In the genomic region with DNA sequence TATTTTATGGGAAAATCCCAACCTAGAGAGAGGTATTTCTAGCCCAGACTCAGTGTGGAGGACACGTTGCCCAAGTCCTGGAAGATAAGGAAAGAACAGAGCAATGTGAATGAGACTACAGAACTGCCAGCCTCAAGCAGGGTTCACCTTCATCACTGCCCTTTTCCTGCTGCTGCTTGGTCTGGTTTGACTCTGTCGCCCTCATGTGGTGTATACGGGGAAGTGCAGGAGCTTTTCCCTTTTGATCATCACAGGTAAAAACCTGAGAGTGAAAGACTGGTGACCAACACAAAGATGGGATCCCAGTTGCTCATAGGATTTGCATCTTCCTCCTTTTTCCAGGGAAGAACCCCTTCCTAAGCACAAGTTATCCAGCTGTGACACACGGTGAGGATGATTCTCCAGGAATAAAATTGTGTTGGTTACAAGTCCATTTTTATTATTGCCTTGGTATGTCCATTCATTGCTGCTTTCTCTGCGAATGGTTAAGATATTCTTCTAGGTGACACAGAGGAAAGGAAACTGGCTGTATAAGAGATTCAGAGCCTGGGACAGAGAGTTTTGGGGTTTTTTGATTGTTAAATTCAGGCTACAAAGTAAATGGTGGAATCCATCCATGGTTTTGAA, we compare ENCODE assay signal across 8 cellular contexts.
A peak's percentile ranks its signal among the peaks of the same experiment; 100 is the strongest.
DNase-seq lines count a peak whose midpoint lies in the region; ATAC-seq and TF ChIP-seq lines count a peak whose summit lies in the region.

No MANE protein-coding gene starts in this region.

- POLR2A ChIA-PET in RWPE1 (lab: Yijun Ruan, JAX; ENCODE audit: low non-redundant PET): no interaction called here

- H3K27ac Mint-ChIP-seq in glutamatergic neuron (ENCODE audit: unreplicated experiment): no peak overlapping the region

- H3K36me3 Mint-ChIP-seq in glutamatergic neuron (ENCODE audit: unreplicated experiment): peaks cover under 1% of the 10 kb centered on the region

- H3K9me3 Mint-ChIP-seq in glutamatergic neuron (ENCODE audit: unreplicated experiment): peaks cover 3% of the 10 kb centered on the region

- peak; percentile 96 for TF ChIP-seq CTCF in RWPE1 (conservative IDR thresholded peaks at IDR 0.05; ENCODE audit: low read depth)
- TF ChIP-seq CTCF in glutamatergic neuron (IDR thresholded peaks at IDR 0.05; ENCODE audit: partially characterized antibody, unreplicated experiment): peak; percentile 95

- ATAC-seq in HG03432 (IDR thresholded peaks at IDR 0.05; ENCODE audit: unreplicated experiment): no peak

- H3K4me1 Mint-ChIP-seq in glutamatergic neuron (ENCODE audit: low read depth, unreplicated experiment): peaks cover 5% of the 10 kb centered on the region

- peaks cover 2% of the 10 kb centered on the region for H3K27me3 Mint-ChIP-seq in glutamatergic neuron (ENCODE audit: unreplicated experiment)

- no peak overlapping the region for H3K27ac ChIP-seq in RWPE1

- no peak overlapping the region for H3K4me3 Mint-ChIP-seq in glutamatergic neuron (ENCODE audit: unreplicated experiment)

- CTCF ChIA-PET in RWPE1 (lab: Yijun Ruan, JAX): interaction anchor here (0.5 to 2.1 kb wide), 17 partner anchors 10 to 263 kb away, joined by 3 to 24 read pairs (median 4); a partner anchor contains a TSS

- DNase-seq in EH (ENCODE audit: low read depth) (peak; percentile 53), M059J (ENCODE audit: low read depth) (peak; percentile 42), RWPE1 (ENCODE audit: low spot score) (peak; percentile 64), glutamatergic neuron (no peak), pons (ENCODE audit: low spot score) (peak; percentile 69), GOT3 (lab: John Stamatoyannopoulos, UW) (no peak)
- peak; percentile 51 for DNase-seq in activated naive CD4-positive, alpha-beta T cell treated with Interleukin-2 at 50 U/mL for 16 hours

Comparison
In these comparisons a context has a peak if more than half of its experiments do, and no peak if none do; other contexts are left out.
1. DNase-seq: peak in EH (single experiment), M059J (single experiment), RWPE1 (single experiment), activated naive CD4-positive, alpha-beta T cell treated with Interleukin-2 at 50 U/mL for 16 hours (single experiment) and pons (single experiment); none in glutamatergic neuron (single experiment) and GOT3 (single experiment).